8 cellular contexts compared by ENCODE assay signal in genomic region chr5:140647042-140647341, GRCh38. TPM values are rescaled to one million over a fixed set of nuclear protein-coding genes. Genes with fewer than 3 reads are reported as not detected.
DNase-seq lines count a peak whose midpoint lies in the region; ATAC-seq lines count a peak whose summit lies in the region.

No MANE protein-coding gene starts in this region.

- H3K27me3 Mint-ChIP-seq in activated CD4-positive, alpha-beta memory T cell treated with anti-CD3 and anti-CD28 coated beads, Interleukin-2, amount 10 ng/mL, durations not matched to agents 7 days and 5 days: no peaks in the 10 kb centered on the region

- DNase-seq in NCI-H82 (lab: John Stamatoyannopoulos, UW) (peak; percentile 49), NCI-H82 treated with DMSO at 0.1 percent for 48 hours (lab: John Stamatoyannopoulos, UW; ENCODE audit: unreplicated experiment) (no peak), iPS DF 6.9 (ENCODE audit: low read depth, low spot score) (no peak), KBM-7 (no peak)
- no peak for DNase-seq in activated CD4-positive, alpha-beta memory T cell treated with anti-CD3 and anti-CD28 coated beads, Interleukin-2, amount 10 ng/mL, durations not matched to agents 7 days and 5 days

- peak overlapping the region; percentile 88 to 92 for H3K9ac ChIP-seq in stomach smooth muscle (ENCODE audit: low read length in 2 of 2)

- H3K9me3 ChIP-seq in iPS DF 6.9 (ENCODE audit: control insufficient read depth, insufficient read depth, low read length): no peaks in the 10 kb centered on the region
- H3K9me3 ChIP-seq in stomach smooth muscle (ENCODE audit: control insufficient read depth in 2 of 2, low read length in 2 of 2): no peaks in the 10 kb centered on the region

- no peaks in the 10 kb centered on the region for H3K9me3 Mint-ChIP-seq in activated CD4-positive, alpha-beta memory T cell treated with anti-CD3 and anti-CD28 coated beads, Interleukin-2, amount 10 ng/mL, durations not matched to agents 7 days and 5 days

- H3K27ac Mint-ChIP-seq in activated CD4-positive, alpha-beta memory T cell treated with anti-CD3 and anti-CD28 coated beads, Interleukin-2, amount 10 ng/mL, durations not matched to agents 7 days and 5 days: peak overlapping the region; percentile 96

- CTCF ChIA-PET in activated CD4-positive, alpha-beta memory T cell treated with anti-CD3 and anti-CD28 coated beads, Interleukin-2, amount 10 ng/mL, durations not matched to agents 7 days and 5 days (lab: Charles Lee): interaction anchor here (0.7 to 5.2 kb wide), 8 partner anchors 8 to 284 kb away, joined by 3 to 40 read pairs (median 8); partner anchors contain the start of genes CD14, EIF4EBP3 and TMCO6

- no CpG with 5 or more reads among the region's 19 CpGs for WGBS in iPS DF 6.9 (ENCODE audit: insufficient coverage, insufficient read length)

- H3K4me1 Mint-ChIP-seq in activated CD4-positive, alpha-beta memory T cell treated with anti-CD3 and anti-CD28 coated beads, Interleukin-2, amount 10 ng/mL, durations not matched to agents 7 days and 5 days: peaks cover 48% of the 10 kb centered on the region

- H3K4me1 ChIP-seq in iPS DF 6.9 (ENCODE audit: control insufficient read depth, insufficient read depth, low read length) (no peaks in the 10 kb centered on the region), stomach smooth muscle (ENCODE audit: control insufficient read depth, insufficient read depth, low read length) (peaks cover 17% of the 10 kb centered on the region)

- in situ Hi-C loops in KBM-7 (cut with MboI; ENCODE audit: low pct_unique_long_range_greater_than_20kb, low sequenced_read_pairs): no loop called here

- H3K27ac ChIP-seq in iPS DF 6.9 (ENCODE audit: low read length) (no peak overlapping the region), stomach smooth muscle (ENCODE audit: low read length) (peak overlapping the region; percentile 75)

- no peak for ATAC-seq in HG03521 (IDR thresholded peaks at IDR 0.05; ENCODE audit: unreplicated experiment)
- ATAC-seq in GM19023 (IDR thresholded peaks at IDR 0.05; ENCODE audit: unreplicated experiment): no peak

- H3K4me3 ChIP-seq in iPS DF 6.9 (ENCODE audit: low read length) (peak overlapping the region; percentile 81), stomach smooth muscle (ENCODE audit: low read length in 2 of 2) (peak overlapping the region; percentile 92 to 99)

- POLR2A ChIA-PET in activated CD4-positive, alpha-beta memory T cell treated with anti-CD3 and anti-CD28 coated beads, Interleukin-2, amount 10 ng/mL, durations not matched to agents 7 days and 5 days (lab: Charles Lee): interaction anchor here (0.8 to 4.1 kb wide), 33 partner anchors 8 to 1009 kb away, joined by 3 to 50 read pairs (median 6); partner anchors contain the start of genes ANKHD1, APBB3, CD14 and EIF4EBP3

- peaks cover 68% of the 10 kb centered on the region for H3K36me3 Mint-ChIP-seq in activated CD4-positive, alpha-beta memory T cell treated with anti-CD3 and anti-CD28 coated beads, Interleukin-2, amount 10 ng/mL, durations not matched to agents 7 days and 5 days (ENCODE audit: low read depth)

- H3K27me3 ChIP-seq in iPS DF 6.9 (ENCODE audit: control insufficient read depth, insufficient read depth, low read length) (no peaks in the 10 kb centered on the region), stomach smooth muscle (ENCODE audit: control insufficient read depth in 1 of 2, insufficient read depth in 2 of 2, low read length in 2 of 2) (no peaks in the 10 kb centered on the region)

- H3K36me3 ChIP-seq in iPS DF 6.9 (ENCODE audit: control insufficient read depth, insufficient read depth, low read length): peaks cover 12% of the 10 kb centered on the region
- peaks cover 33 to 34% of the 10 kb centered on the region in 2 donors for H3K36me3 ChIP-seq in stomach smooth muscle (ENCODE audit: control insufficient read depth in 2 of 2, insufficient read depth in 2 of 2, low read length in 2 of 2)

- H3K4me3 Mint-ChIP-seq in activated CD4-positive, alpha-beta memory T cell treated with anti-CD3 and anti-CD28 coated beads, Interleukin-2, amount 10 ng/mL, durations not matched to agents 7 days and 5 days: peak overlapping the region; percentile 98

RNA-seq across cellular contexts. Expression of gene NDUFA2, which starts 0.4 kb away (rescaled TPM):
- 10 to 100 TPM; 73.0 to 83.8 TPM for total RNA-seq in activated CD4-positive, alpha-beta memory T cell treated with anti-CD3 and anti-CD28 coated beads, Interleukin-2, amount 10 ng/mL, durations not matched to agents 7 days and 5 days

RNA-seq across cellular contexts. Expression of gene IK, which starts 0.6 kb away (rescaled TPM):
- total RNA-seq in activated CD4-positive, alpha-beta memory T cell treated with anti-CD3 and anti-CD28 coated beads, Interleukin-2, amount 10 ng/mL, durations not matched to agents 7 days and 5 days: 100 to 1,000 TPM; 123 to 126 TPM

RNA-seq across cellular contexts. Expression of gene TMCO6, which starts 7.7 kb away (rescaled TPM):
- total RNA-seq in activated CD4-positive, alpha-beta memory T cell treated with anti-CD3 and anti-CD28 coated beads, Interleukin-2, amount 10 ng/mL, durations not matched to agents 7 days and 5 days: 10 to 100 TPM; 28.9 to 29.0 TPM

RNA-seq across cellular contexts. Expression of gene CD14, which starts 14.0 kb away (rescaled TPM):
- total RNA-seq in activated CD4-positive, alpha-beta memory T cell treated with anti-CD3 and anti-CD28 coated beads, Interleukin-2, amount 10 ng/mL, durations not matched to agents 7 days and 5 days: under 1 TPM; 0.23 to 0.38 TPM

RNA-seq across cellular contexts. Expression of gene WDR55, which starts 17.7 kb away (rescaled TPM):
- total RNA-seq in activated CD4-positive, alpha-beta memory T cell treated with anti-CD3 and anti-CD28 coated beads, Interleukin-2, amount 10 ng/mL, durations not matched to agents 7 days and 5 days: 10 to 100 TPM; 35.0 to 35.2 TPM
